Comparison of ENCODE assay signal across 1 cellular context in the genomic region with DNA sequence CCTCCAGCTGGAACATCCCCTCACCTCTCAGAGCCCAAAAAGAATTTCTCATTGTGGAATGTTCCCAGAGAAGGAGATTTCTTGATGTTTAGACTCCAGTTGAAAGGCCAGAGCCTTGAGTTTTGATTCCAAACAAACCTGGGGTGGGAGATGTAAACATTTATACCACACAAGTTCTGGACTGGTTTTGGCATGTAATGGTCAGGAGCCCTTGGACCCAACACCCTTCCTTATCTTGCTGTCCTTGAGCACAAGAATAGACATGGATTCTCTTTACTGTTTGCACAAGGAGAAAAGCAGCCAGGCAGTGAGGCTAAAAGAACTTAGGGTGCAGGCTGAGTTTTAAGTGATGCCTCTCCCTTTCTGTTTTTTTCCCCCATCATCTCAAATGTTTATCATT.
TF ChIP-seq lines count a peak whose summit lies in the region.

No MANE protein-coding gene starts in this region.

TF ChIP-seq in HepG2, 621 proteins besides CTCF, POLR2A, EP300 and RAD21 (continued from another document and continues in another):
- TF ChIP-seq ZNF772 (CRISPR knock-in tag; IDR thresholded peaks at IDR 0.05) = 0 out of 2 replicates have a peak, but pooled peaks have one; percentile 26
- no peak for TF ChIP-seq SPEN (CRISPR knock-in tag; IDR thresholded peaks at IDR 0.05; ENCODE audit: low read depth)
- TF ChIP-seq HES4 (CRISPR knock-in tag; IDR thresholded peaks at IDR 0.05; ENCODE audit: borderline replicate concordance) = no peak
- TF ChIP-seq, protein P1, sequence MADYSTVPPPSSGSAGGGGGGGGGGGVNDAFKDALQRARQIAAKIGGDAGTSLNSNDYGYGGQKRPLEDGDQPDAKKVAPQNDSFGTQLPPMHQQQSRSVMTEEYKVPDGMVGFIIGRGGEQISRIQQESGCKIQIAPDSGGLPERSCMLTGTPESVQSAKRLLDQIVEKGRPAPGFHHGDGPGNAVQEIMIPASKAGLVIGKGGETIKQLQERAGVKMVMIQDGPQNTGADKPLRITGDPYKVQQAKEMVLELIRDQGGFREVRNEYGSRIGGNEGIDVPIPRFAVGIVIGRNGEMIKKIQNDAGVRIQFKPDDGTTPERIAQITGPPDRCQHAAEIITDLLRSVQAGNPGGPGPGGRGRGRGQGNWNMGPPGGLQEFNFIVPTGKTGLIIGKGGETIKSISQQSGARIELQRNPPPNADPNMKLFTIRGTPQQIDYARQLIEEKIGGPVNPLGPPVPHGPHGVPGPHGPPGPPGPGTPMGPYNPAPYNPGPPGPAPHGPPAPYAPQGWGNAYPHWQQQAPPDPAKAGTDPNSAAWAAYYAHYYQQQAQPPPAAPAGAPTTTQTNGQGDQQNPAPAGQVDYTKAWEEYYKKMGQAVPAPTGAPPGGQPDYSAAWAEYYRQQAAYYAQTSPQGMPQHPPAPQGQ (CRISPR knock-in tag; IDR thresholded peaks at IDR 0.05; ENCODE audit: borderline replicate concordance) = no peak
- peak; percentile 47; the same call in 1 of the 2 replicates for TF ChIP-seq FOXJ3 (CRISPR knock-in tag; IDR thresholded peaks at IDR 0.05; ENCODE audit: borderline replicate concordance)
- peak; percentile 52; the same call in 1 of the 2 replicates for TF ChIP-seq RARA (CRISPR knock-in tag; IDR thresholded peaks at IDR 0.05)
- no peak for TF ChIP-seq SETDB1 (CRISPR knock-in tag; IDR thresholded peaks at IDR 0.05; ENCODE audit: borderline replicate concordance)
- TF ChIP-seq RBM22 (optimal IDR thresholded peaks at IDR 0.05; ENCODE audit: low read length) = peak; percentile 87
- TF ChIP-seq, protein P2, sequence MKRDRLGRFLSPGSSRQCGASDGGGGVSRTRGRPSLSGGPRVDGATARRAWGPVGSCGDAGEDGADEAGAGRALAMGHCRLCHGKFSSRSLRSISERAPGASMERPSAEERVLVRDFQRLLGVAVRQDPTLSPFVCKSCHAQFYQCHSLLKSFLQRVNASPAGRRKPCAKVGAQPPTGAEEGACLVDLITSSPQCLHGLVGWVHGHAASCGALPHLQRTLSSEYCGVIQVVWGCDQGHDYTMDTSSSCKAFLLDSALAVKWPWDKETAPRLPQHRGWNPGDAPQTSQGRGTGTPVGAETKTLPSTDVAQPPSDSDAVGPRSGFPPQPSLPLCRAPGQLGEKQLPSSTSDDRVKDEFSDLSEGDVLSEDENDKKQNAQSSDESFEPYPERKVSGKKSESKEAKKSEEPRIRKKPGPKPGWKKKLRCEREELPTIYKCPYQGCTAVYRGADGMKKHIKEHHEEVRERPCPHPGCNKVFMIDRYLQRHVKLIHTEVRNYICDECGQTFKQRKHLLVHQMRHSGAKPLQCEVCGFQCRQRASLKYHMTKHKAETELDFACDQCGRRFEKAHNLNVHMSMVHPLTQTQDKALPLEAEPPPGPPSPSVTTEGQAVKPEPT (CRISPR knock-in tag; IDR thresholded peaks at IDR 0.05; ENCODE audit: low read depth) = no peak
- TF ChIP-seq NR3C1 (CRISPR knock-in tag; IDR thresholded peaks at IDR 0.05) = no peak
- TF ChIP-seq NCOA2 (CRISPR knock-in tag; IDR thresholded peaks at IDR 0.05) = peak; percentile 79
- TF ChIP-seq HOXA5 (CRISPR knock-in tag; IDR thresholded peaks at IDR 0.05) = 0 out of 2 replicates have a peak, but pooled peaks have one; percentile 15
- no peak for TF ChIP-seq ZNF816 (CRISPR knock-in tag; IDR thresholded peaks at IDR 0.05; ENCODE audit: borderline replicate concordance)
- TF ChIP-seq CREB1 (IDR thresholded peaks at IDR 0.05) = no peak
- TF ChIP-seq CREB1 (CRISPR knock-in tag; IDR thresholded peaks at IDR 0.05) = no peak
- peak; percentile 80 for TF ChIP-seq HNF4A (CRISPR knock-in tag; IDR thresholded peaks at IDR 0.05)
- TF ChIP-seq NFYC (CRISPR knock-in tag; IDR thresholded peaks at IDR 0.05) = no peak
- no peak for TF ChIP-seq ZNF3 (CRISPR knock-in tag; IDR thresholded peaks at IDR 0.05)
- TF ChIP-seq ZNF101 (CRISPR knock-in tag; IDR thresholded peaks at IDR 0.05; ENCODE audit: borderline replicate concordance, low read depth) = no peak
- 0 out of 2 replicates have a peak, but pooled peaks have one; percentile 24 for TF ChIP-seq HNF4G (IDR thresholded peaks at IDR 0.05; ENCODE audit: borderline replicate concordance, low read depth, low read length)
- TF ChIP-seq HNF4G (CRISPR knock-in tag; IDR thresholded peaks at IDR 0.05; ENCODE audit: borderline replicate concordance, low read depth) = no peak
- TF ChIP-seq, protein P3, sequence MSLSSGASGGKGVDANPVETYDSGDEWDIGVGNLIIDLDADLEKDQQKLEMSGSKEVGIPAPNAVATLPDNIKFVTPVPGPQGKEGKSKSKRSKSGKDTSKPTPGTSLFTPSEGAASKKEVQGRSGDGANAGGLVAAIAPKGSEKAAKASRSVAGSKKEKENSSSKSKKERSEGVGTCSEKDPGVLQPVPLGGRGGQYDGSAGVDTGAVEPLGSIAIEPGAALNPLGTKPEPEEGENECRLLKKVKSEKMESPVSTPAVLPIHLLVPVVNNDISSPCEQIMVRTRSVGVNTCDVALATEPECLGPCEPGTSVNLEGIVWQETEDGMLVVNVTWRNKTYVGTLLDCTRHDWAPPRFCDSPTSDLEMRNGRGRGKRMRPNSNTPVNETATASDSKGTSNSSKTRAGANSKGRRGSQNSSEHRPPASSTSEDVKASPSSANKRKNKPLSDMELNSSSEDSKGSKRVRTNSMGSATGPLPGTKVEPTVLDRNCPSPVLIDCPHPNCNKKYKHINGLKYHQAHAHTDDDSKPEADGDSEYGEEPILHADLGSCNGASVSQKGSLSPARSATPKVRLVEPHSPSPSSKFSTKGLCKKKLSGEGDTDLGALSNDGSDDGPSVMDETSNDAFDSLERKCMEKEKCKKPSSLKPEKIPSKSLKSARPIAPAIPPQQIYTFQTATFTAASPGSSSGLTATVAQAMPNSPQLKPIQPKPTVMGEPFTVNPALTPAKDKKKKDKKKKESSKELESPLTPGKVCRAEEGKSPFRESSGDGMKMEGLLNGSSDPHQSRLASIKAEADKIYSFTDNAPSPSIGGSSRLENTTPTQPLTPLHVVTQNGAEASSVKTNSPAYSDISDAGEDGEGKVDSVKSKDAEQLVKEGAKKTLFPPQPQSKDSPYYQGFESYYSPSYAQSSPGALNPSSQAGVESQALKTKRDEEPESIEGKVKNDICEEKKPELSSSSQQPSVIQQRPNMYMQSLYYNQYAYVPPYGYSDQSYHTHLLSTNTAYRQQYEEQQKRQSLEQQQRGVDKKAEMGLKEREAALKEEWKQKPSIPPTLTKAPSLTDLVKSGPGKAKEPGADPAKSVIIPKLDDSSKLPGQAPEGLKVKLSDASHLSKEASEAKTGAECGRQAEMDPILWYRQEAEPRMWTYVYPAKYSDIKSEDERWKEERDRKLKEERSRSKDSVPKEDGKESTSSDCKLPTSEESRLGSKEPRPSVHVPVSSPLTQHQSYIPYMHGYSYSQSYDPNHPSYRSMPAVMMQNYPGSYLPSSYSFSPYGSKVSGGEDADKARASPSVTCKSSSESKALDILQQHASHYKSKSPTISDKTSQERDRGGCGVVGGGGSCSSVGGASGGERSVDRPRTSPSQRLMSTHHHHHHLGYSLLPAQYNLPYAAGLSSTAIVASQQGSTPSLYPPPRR (CRISPR knock-in tag; IDR thresholded peaks at IDR 0.05; ENCODE audit: borderline replicate concordance) = no peak
- TF ChIP-seq SKI (IDR thresholded peaks at IDR 0.05; ENCODE audit: partially characterized antibody) = no peak
- TF ChIP-seq HDAC1 (CRISPR knock-in tag; IDR thresholded peaks at IDR 0.05) = no peak
- no peak for TF ChIP-seq ZNF263 (CRISPR knock-in tag; IDR thresholded peaks at IDR 0.05)
- TF ChIP-seq TARDBP (CRISPR knock-in tag; IDR thresholded peaks at IDR 0.05) = no peak
- TF ChIP-seq HDAC2 (CRISPR knock-in tag; IDR thresholded peaks at IDR 0.05) = 0 out of 2 replicates have a peak, but pooled peaks have one; percentile 46
- TF ChIP-seq, protein P4, sequence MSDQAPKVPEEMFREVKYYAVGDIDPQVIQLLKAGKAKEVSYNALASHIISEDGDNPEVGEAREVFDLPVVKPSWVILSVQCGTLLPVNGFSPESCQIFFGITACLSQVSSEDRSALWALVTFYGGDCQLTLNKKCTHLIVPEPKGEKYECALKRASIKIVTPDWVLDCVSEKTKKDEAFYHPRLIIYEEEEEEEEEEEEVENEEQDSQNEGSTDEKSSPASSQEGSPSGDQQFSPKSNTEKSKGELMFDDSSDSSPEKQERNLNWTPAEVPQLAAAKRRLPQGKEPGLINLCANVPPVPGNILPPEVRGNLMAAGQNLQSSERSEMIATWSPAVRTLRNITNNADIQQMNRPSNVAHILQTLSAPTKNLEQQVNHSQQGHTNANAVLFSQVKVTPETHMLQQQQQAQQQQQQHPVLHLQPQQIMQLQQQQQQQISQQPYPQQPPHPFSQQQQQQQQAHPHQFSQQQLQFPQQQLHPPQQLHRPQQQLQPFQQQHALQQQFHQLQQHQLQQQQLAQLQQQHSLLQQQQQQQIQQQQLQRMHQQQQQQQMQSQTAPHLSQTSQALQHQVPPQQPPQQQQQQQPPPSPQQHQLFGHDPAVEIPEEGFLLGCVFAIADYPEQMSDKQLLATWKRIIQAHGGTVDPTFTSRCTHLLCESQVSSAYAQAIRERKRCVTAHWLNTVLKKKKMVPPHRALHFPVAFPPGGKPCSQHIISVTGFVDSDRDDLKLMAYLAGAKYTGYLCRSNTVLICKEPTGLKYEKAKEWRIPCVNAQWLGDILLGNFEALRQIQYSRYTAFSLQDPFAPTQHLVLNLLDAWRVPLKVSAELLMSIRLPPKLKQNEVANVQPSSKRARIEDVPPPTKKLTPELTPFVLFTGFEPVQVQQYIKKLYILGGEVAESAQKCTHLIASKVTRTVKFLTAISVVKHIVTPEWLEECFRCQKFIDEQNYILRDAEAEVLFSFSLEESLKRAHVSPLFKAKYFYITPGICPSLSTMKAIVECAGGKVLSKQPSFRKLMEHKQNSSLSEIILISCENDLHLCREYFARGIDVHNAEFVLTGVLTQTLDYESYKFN (CRISPR knock-in tag; conservative IDR thresholded peaks at IDR 0.05) = peak; percentile 73
- TF ChIP-seq ZNF552 (CRISPR knock-in tag; IDR thresholded peaks at IDR 0.05; ENCODE audit: borderline replicate concordance) = no peak
- peak; percentile 20 for TF ChIP-seq AGO2 (optimal IDR thresholded peaks at IDR 0.05; ENCODE audit: low read depth, low read length)
- TF ChIP-seq SP5 (CRISPR knock-in tag; IDR thresholded peaks at IDR 0.05; ENCODE audit: borderline replicate concordance, low read depth) = 0 out of 2 replicates have a peak, but pooled peaks have one; percentile 45
- TF ChIP-seq, protein P5, sequence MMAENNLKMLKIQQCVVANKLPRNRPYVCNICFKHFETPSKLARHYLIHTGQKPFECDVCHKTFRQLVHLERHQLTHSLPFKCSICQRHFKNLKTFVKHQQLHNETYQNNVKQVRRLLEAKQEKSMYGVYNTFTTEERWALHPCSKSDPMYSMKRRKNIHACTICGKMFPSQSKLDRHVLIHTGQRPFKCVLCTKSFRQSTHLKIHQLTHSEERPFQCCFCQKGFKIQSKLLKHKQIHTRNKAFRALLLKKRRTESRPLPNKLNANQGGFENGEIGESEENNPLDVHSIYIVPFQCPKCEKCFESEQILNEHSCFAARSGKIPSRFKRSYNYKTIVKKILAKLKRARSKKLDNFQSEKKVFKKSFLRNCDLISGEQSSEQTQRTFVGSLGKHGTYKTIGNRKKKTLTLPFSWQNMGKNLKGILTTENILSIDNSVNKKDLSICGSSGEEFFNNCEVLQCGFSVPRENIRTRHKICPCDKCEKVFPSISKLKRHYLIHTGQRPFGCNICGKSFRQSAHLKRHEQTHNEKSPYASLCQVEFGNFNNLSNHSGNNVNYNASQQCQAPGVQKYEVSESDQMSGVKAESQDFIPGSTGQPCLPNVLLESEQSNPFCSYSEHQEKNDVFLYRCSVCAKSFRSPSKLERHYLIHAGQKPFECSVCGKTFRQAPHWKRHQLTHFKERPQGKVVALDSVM (CRISPR knock-in tag; IDR thresholded peaks at IDR 0.05) = no peak
- no peak for TF ChIP-seq PHF5A (CRISPR knock-in tag; IDR thresholded peaks at IDR 0.05; ENCODE audit: low read depth, unreplicated experiment)
- TF ChIP-seq KLF12 (CRISPR knock-in tag; IDR thresholded peaks at IDR 0.05; ENCODE audit: borderline replicate concordance) = peak; percentile 51; the same call in 1 of the 2 replicates
- TF ChIP-seq, protein P6, sequence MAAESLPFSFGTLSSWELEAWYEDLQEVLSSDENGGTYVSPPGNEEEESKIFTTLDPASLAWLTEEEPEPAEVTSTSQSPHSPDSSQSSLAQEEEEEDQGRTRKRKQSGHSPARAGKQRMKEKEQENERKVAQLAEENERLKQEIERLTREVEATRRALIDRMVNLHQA (CRISPR knock-in tag; IDR thresholded peaks at IDR 0.05) = no peak
- TF ChIP-seq, protein P7, sequence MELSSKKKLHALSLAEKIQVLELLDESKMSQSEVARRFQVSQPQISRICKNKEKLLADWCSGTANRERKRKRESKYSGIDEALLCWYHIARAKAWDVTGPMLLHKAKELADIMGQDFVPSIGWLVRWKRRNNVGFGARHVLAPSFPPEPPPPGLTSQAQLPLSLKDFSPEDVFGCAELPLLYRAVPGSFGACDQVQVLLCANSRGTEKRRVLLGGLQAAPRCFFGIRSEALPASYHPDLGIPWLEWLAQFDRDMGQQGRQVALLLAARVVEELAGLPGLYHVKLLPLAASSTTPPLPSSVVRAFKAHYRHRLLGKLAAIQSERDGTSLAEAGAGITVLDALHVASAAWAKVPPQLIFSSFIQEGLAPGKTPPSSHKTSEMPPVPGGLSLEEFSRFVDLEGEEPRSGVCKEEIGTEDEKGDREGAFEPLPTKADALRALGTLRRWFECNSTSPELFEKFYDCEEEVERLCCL (CRISPR knock-in tag; IDR thresholded peaks at IDR 0.05; ENCODE audit: borderline replicate concordance) = no peak
- TF ChIP-seq, protein P8, sequence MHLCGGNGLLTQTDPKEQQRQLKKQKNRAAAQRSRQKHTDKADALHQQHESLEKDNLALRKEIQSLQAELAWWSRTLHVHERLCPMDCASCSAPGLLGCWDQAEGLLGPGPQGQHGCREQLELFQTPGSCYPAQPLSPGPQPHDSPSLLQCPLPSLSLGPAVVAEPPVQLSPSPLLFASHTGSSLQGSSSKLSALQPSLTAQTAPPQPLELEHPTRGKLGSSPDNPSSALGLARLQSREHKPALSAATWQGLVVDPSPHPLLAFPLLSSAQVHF (CRISPR knock-in tag; IDR thresholded peaks at IDR 0.05) = no peak
- TF ChIP-seq ZNF749 (CRISPR knock-in tag; IDR thresholded peaks at IDR 0.05; ENCODE audit: borderline replicate concordance) = no peak
- no peak for TF ChIP-seq ZNF562 (CRISPR knock-in tag; IDR thresholded peaks at IDR 0.05; ENCODE audit: borderline replicate concordance)
- no peak for TF ChIP-seq ZNF616 (CRISPR knock-in tag; IDR thresholded peaks at IDR 0.05; ENCODE audit: low read depth)
- TF ChIP-seq JDP2 (CRISPR knock-in tag; IDR thresholded peaks at IDR 0.05; ENCODE audit: borderline replicate concordance) = no peak
- no peak for TF ChIP-seq NFE2L1 (CRISPR knock-in tag; IDR thresholded peaks at IDR 0.05; ENCODE audit: borderline replicate concordance)
- TF ChIP-seq, protein P9, sequence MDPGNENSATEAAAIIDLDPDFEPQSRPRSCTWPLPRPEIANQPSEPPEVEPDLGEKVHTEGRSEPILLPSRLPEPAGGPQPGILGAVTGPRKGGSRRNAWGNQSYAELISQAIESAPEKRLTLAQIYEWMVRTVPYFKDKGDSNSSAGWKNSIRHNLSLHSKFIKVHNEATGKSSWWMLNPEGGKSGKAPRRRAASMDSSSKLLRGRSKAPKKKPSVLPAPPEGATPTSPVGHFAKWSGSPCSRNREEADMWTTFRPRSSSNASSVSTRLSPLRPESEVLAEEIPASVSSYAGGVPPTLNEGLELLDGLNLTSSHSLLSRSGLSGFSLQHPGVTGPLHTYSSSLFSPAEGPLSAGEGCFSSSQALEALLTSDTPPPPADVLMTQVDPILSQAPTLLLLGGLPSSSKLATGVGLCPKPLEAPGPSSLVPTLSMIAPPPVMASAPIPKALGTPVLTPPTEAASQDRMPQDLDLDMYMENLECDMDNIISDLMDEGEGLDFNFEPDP (CRISPR knock-in tag; conservative IDR thresholded peaks at IDR 0.05) = 0 out of 2 replicates have a peak, but pooled peaks have one; percentile 34
- TF ChIP-seq ZFP36 (IDR thresholded peaks at IDR 0.05; ENCODE audit: borderline replicate concordance, low read depth, low read length, partially characterized antibody) = no peak
- TF ChIP-seq SYNCRIP (IDR thresholded peaks at IDR 0.05; ENCODE audit: insufficient read depth, low read depth, low read length) = no peak
- no peak for TF ChIP-seq ZFX (CRISPR knock-in tag; IDR thresholded peaks at IDR 0.05; ENCODE audit: low read depth)
